Comparison of ENCODE assay signal across 25 cellular contexts in the genomic region with DNA sequence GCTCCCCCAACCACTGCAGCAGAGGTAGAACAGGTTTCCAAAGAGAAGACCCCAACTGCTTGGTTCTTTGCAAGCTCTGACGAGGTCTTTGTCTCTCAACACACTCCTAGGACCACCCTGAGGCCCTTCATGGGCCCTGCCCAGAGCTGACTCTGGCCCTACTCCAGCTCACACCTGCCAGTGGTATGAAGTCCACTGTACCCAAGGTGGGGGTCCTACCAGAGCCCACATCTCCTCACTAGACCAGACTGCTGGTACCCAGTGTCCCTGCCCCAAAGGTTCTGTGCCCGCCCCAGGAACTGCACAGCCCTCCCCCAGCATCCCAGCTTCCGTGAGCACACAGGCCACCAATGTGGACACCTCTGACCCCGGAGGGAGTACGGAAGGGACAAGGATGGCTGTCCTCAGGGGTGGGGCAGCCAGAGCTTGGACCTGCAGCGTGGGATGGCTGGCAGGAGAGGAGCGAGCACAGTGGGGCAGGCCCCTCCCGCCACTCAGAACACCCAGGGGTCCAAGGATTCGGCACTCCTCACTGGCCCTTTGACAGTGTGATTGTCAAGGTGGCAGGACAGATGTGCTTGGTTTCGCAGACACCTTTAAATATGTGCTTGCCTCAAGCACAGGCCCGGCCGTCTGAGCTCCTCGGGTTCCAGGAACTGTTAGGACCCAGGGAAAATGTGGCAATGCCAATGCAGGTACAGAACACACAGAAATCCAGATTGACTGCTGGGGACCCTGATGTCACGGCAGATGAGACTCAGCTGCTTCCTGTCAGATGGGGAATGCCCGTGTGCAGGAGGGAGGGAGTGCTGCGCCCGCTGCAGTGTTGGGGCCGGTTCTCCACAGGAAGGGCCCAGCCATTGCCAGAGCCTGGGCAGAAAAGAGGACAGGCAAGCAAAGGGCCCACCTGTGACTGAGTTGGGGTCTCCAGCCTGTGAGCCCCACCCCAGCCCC. TPM values are rescaled to one million over a fixed set of nuclear protein-coding genes. Genes with fewer than 3 reads are reported as not detected.
A peak's percentile ranks its signal among the peaks of the same experiment; 100 is the strongest.
DNase-seq lines count a peak whose midpoint lies in the region; ATAC-seq and TF ChIP-seq lines count a peak whose summit lies in the region.
"Had no signal": no experiment of that assay in that cellular context is flagged by ENCODE, and none has a peak within 500 bp of the region (broad histone marks: within the 10 kb centered on the region; RNA-seq: fewer than 3 reads in every experiment).

No MANE protein-coding gene starts in this region.

- whole genome bisulfite sequencing in H9 (ENCODE audit: extremely low coverage, insufficient read length, low lambda C conversion rate): no CpG with 5 or more reads among the region's 18 CpGs

- no peak overlapping the region for H3K4me3 Mint-ChIP-seq in activated CD4-positive, alpha-beta memory T cell treated with anti-CD3 and anti-CD28 coated beads, Interleukin-2, amount 10 ng/mL, durations not matched to agents 7 days and 5 days
- H3K4me3 Mint-ChIP-seq in activated CD4-positive, alpha-beta memory T cell treated with anti-CD3 and anti-CD28 coated beads for 36 hours: no peak overlapping the region
- H3K4me3 Mint-ChIP-seq in H9: no peak overlapping the region
- H3K4me3 Mint-ChIP-seq: activated CD4-positive, alpha-beta T cell treated with anti-CD3 and anti-CD28 coated beads, Interleukin-2, amount 10 ng/mL, durations not matched to agents 24 days and 14 days; natural killer cell had no signal

- no peak overlapping the region for H3K4ac ChIP-seq in H9 (ENCODE audit: low read depth, low read length)

- H3K9me3 ChIP-seq in right atrium auricular region (no peaks in the 10 kb centered on the region), H9 (ENCODE audit: control insufficient read depth, low read depth, low read length) (no peaks in the 10 kb centered on the region)
- H3K9me3 ChIP-seq: body of pancreas, stomach had no signal

- H3K27me3 Mint-ChIP-seq in activated CD4-positive, alpha-beta memory T cell treated with anti-CD3 and anti-CD28 coated beads, Interleukin-2, amount 10 ng/mL, durations not matched to agents 7 days and 5 days: no peaks in the 10 kb centered on the region
- H3K27me3 Mint-ChIP-seq in activated CD4-positive, alpha-beta memory T cell treated with anti-CD3 and anti-CD28 coated beads for 36 hours: no peaks in the 10 kb centered on the region
- peaks cover 19% of the 10 kb centered on the region for H3K27me3 Mint-ChIP-seq in H9 (ENCODE audit: low read depth)
- H3K27me3 Mint-ChIP-seq: activated CD4-positive, alpha-beta T cell treated with anti-CD3 and anti-CD28 coated beads, Interleukin-2, amount 10 ng/mL, durations not matched to agents 24 days and 14 days had no signal

- H3K14ac ChIP-seq in H9 (ENCODE audit: insufficient read depth, low read length): no peak overlapping the region; the same call in 1 of the 2 replicates

- H3K4me1 ChIP-seq in right atrium auricular region (no peaks in the 10 kb centered on the region), H9 (ENCODE audit: insufficient read depth, low read length) (no peaks in the 10 kb centered on the region)
- H3K4me1 ChIP-seq: body of pancreas, heart right ventricle, parathyroid adenoma, stomach, tibial nerve had no signal

- H3K27ac Mint-ChIP-seq in activated CD4-positive, alpha-beta memory T cell treated with anti-CD3 and anti-CD28 coated beads, Interleukin-2, amount 10 ng/mL, durations not matched to agents 7 days and 5 days: no peak overlapping the region
- H3K27ac Mint-ChIP-seq in activated CD4-positive, alpha-beta memory T cell treated with anti-CD3 and anti-CD28 coated beads for 36 hours: no peak overlapping the region
- H3K27ac Mint-ChIP-seq in H9: no peak overlapping the region
- H3K27ac Mint-ChIP-seq: activated CD4-positive, alpha-beta T cell treated with anti-CD3 and anti-CD28 coated beads, Interleukin-2, amount 10 ng/mL, durations not matched to agents 24 days and 14 days; natural killer cell had no signal

- CTCF ChIA-PET in activated CD4-positive, alpha-beta memory T cell treated with anti-CD3 and anti-CD28 coated beads, Interleukin-2, amount 10 ng/mL, durations not matched to agents 7 days and 5 days (lab: Charles Lee): no interaction called here
- CTCF ChIA-PET in activated CD4-positive, alpha-beta memory T cell treated with anti-CD3 and anti-CD28 coated beads for 36 hours (lab: Charles Lee): no interaction called here

- H2BK15ac ChIP-seq in H9 (ENCODE audit: low read depth, low read length): no peak overlapping the region

- no peaks in the 10 kb centered on the region for H3K79me2 ChIP-seq in H9 (ENCODE audit: insufficient read depth, low read length)

- H3K36me3 Mint-ChIP-seq in activated CD4-positive, alpha-beta memory T cell treated with anti-CD3 and anti-CD28 coated beads, Interleukin-2, amount 10 ng/mL, durations not matched to agents 7 days and 5 days (ENCODE audit: low read depth): peaks cover 7% of the 10 kb centered on the region
- no peaks in the 10 kb centered on the region for H3K36me3 Mint-ChIP-seq in activated CD4-positive, alpha-beta memory T cell treated with anti-CD3 and anti-CD28 coated beads for 36 hours
- H3K36me3 Mint-ChIP-seq in H9 (ENCODE audit: insufficient read depth in 1 of 3, low read depth in 3 of 3): no peaks in the 10 kb centered on the region
- H3K36me3 Mint-ChIP-seq: natural killer cell had no signal

- no peak overlapping the region for H2BK20ac ChIP-seq in H9 (ENCODE audit: low read depth, low read length, poor library complexity, severe bottlenecking)

- H3K27me3 ChIP-seq in right atrium auricular region: no peaks in the 10 kb centered on the region
- H3K27me3 ChIP-seq in H9 (ENCODE audit: insufficient read depth, low read length): no peaks in the 10 kb centered on the region
- H3K27me3 ChIP-seq: body of pancreas, heart right ventricle, stomach, tibial nerve had no signal

- H2BK12ac ChIP-seq in H9 (ENCODE audit: insufficient read length, low read depth, low read length): no peak overlapping the region

- H3K18ac ChIP-seq in H9 (ENCODE audit: insufficient read length, low read depth, low read length): no peak overlapping the region

- no peaks in the 10 kb centered on the region for H3K23me2 ChIP-seq in H9 (ENCODE audit: insufficient read length, low read depth, low read length, poor library complexity, severe bottlenecking)

- H3K4me1 Mint-ChIP-seq in activated CD4-positive, alpha-beta memory T cell treated with anti-CD3 and anti-CD28 coated beads, Interleukin-2, amount 10 ng/mL, durations not matched to agents 7 days and 5 days: no peaks in the 10 kb centered on the region
- H3K4me1 Mint-ChIP-seq in activated CD4-positive, alpha-beta memory T cell treated with anti-CD3 and anti-CD28 coated beads for 36 hours (ENCODE audit: low read depth): no peaks in the 10 kb centered on the region
- H3K4me1 Mint-ChIP-seq in H9: no peaks in the 10 kb centered on the region
- H3K4me1 Mint-ChIP-seq: activated CD4-positive, alpha-beta T cell treated with anti-CD3 and anti-CD28 coated beads, Interleukin-2, amount 10 ng/mL, durations not matched to agents 24 days and 14 days; natural killer cell had no signal

- no peak for TF ChIP-seq CTCF in right atrium auricular region (IDR thresholded peaks at IDR 0.05)
- TF ChIP-seq CTCF in H9 (conservative IDR thresholded peaks at IDR 0.05): no peak

- H3K4me3 ChIP-seq in right atrium auricular region: no peak overlapping the region
- H3K4me3 ChIP-seq: body of pancreas, heart right ventricle, stomach, tibial nerve had no signal

- intact Hi-C loops in activated CD4-positive, alpha-beta memory T cell treated with anti-CD3 and anti-CD28 coated beads for 36 hours (cut with micrococcal nuclease): no loop called here
- intact Hi-C loops in sciatic nerve (cut with DNase I): no loop called here

- H2AFZ ChIP-seq in H9 (ENCODE audit: low read length): no peak overlapping the region
- H2AFZ ChIP-seq: parathyroid adenoma had no signal

- no peak overlapping the region for H3K56ac ChIP-seq in H9 (ENCODE audit: insufficient read length, low read depth, low read length)

- H3T11ph ChIP-seq in H9 (ENCODE audit: low read length): no peak overlapping the region

- peaks cover 8% of the 10 kb centered on the region for H3K36me3 ChIP-seq in right atrium auricular region

- H2AK5ac ChIP-seq in H9 (ENCODE audit: insufficient read length, low read length): no peak overlapping the region

- H4K8ac ChIP-seq in H9 (replicated peaks; ENCODE audit: insufficient read length, low read depth, low read length): no peak overlapping the region

- DNase-seq in activated CD4-positive, alpha-beta memory T cell treated with anti-CD3 and anti-CD28 coated beads, Interleukin-2, amount 10 ng/mL, durations not matched to agents 7 days and 5 days: peak; percentile 10
- no peak for DNase-seq in activated CD4-positive, alpha-beta memory T cell treated with anti-CD3 and anti-CD28 coated beads for 36 hours
- DNase-seq in right atrium auricular region (ENCODE audit: low spot score) (peak; percentile 26), sciatic nerve (ENCODE audit: low spot score) (peak; percentile 49), Kasumi-1 (lab: John Stamatoyannopoulos, UW) (no peak), H9 (no peak)
- DNase-seq: 8988T; activated CD4-positive, alpha-beta T cell treated with anti-CD3 and anti-CD28 coated beads, Interleukin-2, amount 10 ng/mL, durations not matched to agents 24 days and 14 days; activated CD8-positive, alpha-beta memory T cell treated with anti-CD3 and anti-CD28 coated beads, Interleukin-2, amount 50 U/mL, for 48 hours; activated effector memory CD4-positive, alpha-beta T cell treated with Interleukin-2 at 50 U/mL for 16 hours; effector CD4-positive, alpha-beta T cell; erythroblast; natural killer cell; NCI-H1048; NCI-H1694 treated with DMSO at 0.1 percent for 48 hours; NCI-H2171 treated with DMSO at 0.1 percent for 48 hours; NCI-H524 treated with DMSO at 0.1 percent for 48 hours; stomach had no signal

- H3K79me1 ChIP-seq in H9 (ENCODE audit: insufficient read depth, low read depth, low read length, poor library complexity, severe bottlenecking): no peaks in the 10 kb centered on the region

- no peaks in the 10 kb centered on the region for H4K20me1 ChIP-seq in H9 (ENCODE audit: control insufficient read depth, insufficient read depth, insufficient read length)

- POLR2A ChIA-PET in activated CD4-positive, alpha-beta memory T cell treated with anti-CD3 and anti-CD28 coated beads, Interleukin-2, amount 10 ng/mL, durations not matched to agents 7 days and 5 days (lab: Charles Lee): interaction anchor here (1.3 kb wide), 1 partner anchor 11 kb away, joined by 3 read pairs; no protein-coding TSS in a partner anchor
- POLR2A ChIA-PET in activated CD4-positive, alpha-beta memory T cell treated with anti-CD3 and anti-CD28 coated beads for 36 hours (lab: Charles Lee): no interaction called here

- H3K27ac ChIP-seq in right atrium auricular region (no peak overlapping the region), H9 (ENCODE audit: insufficient read length, low read depth, low read length) (no peak overlapping the region)
- H3K27ac ChIP-seq: body of pancreas, heart right ventricle, parathyroid adenoma, stomach, tibial nerve had no signal

- no peak overlapping the region for H4K91ac ChIP-seq in H9 (ENCODE audit: insufficient read length, low read depth, low read length)

- no peak overlapping the region for H3K9ac ChIP-seq in H9 (ENCODE audit: extremely low read depth, insufficient read length, low read length)
- H3K9ac ChIP-seq: parathyroid adenoma had no signal

- no peak overlapping the region for H2BK120ac ChIP-seq in H9 (ENCODE audit: low read depth, low read length, poor library complexity, severe bottlenecking)

- H2BK5ac ChIP-seq in H9 (ENCODE audit: insufficient read length, low read length): no peak overlapping the region

- peak; percentile 47 for ATAC-seq in GM18868 (IDR thresholded peaks at IDR 0.05; ENCODE audit: unreplicated experiment)
- ATAC-seq in sciatic nerve: no peak
- no peak for ATAC-seq in GM18498 (IDR thresholded peaks at IDR 0.05; ENCODE audit: unreplicated experiment)
- ATAC-seq: body of pancreas, HCT116, natural killer cell had no signal

- H3K4me2 ChIP-seq in H9 (ENCODE audit: insufficient read depth, insufficient read length, low read length): no peak overlapping the region

- H3K9me3 Mint-ChIP-seq in activated CD4-positive, alpha-beta memory T cell treated with anti-CD3 and anti-CD28 coated beads, Interleukin-2, amount 10 ng/mL, durations not matched to agents 7 days and 5 days: no peaks in the 10 kb centered on the region
- peaks cover 1% of the 10 kb centered on the region for H3K9me3 Mint-ChIP-seq in activated CD4-positive, alpha-beta memory T cell treated with anti-CD3 and anti-CD28 coated beads for 36 hours
- H3K9me3 Mint-ChIP-seq in H9: peaks cover 5 to 6% of the 10 kb centered on the region in 2 experiments; a peak in 4 of 5 replicates
- H3K9me3 Mint-ChIP-seq: activated CD4-positive, alpha-beta T cell treated with anti-CD3 and anti-CD28 coated beads, Interleukin-2, amount 10 ng/mL, durations not matched to agents 24 days and 14 days; natural killer cell had no signal

- no peak overlapping the region for H4K5ac ChIP-seq in H9 (ENCODE audit: insufficient read length, low read depth, low read length)

- no peak overlapping the region for H3K23ac ChIP-seq in H9 (ENCODE audit: insufficient read length, low read depth, low read length)

RNA-seq across cellular contexts. Expression of a gene that starts 51.2 kb away (rescaled TPM):
- 10 to 100 TPM; 41.5 to 45.4 TPM for total RNA-seq in activated CD4-positive, alpha-beta memory T cell treated with anti-CD3 and anti-CD28 coated beads, Interleukin-2, amount 10 ng/mL, durations not matched to agents 7 days and 5 days
- 10 to 100 TPM; 43.9 to 46.0 TPM for total RNA-seq in activated CD4-positive, alpha-beta memory T cell treated with anti-CD3 and anti-CD28 coated beads for 36 hours
- total RNA-seq in right atrium auricular region: 10 to 100 TPM; 20.6 to 25.3 TPM
- total RNA-seq in sciatic nerve: 33.5 TPM
- total RNA-seq in H9 (2021): 35.0 and 36.6 TPM in 2 replicates

RNA-seq across cellular contexts. Expression of a gene that starts 52.5 kb away (rescaled TPM):
- total RNA-seq in activated CD4-positive, alpha-beta memory T cell treated with anti-CD3 and anti-CD28 coated beads, Interleukin-2, amount 10 ng/mL, durations not matched to agents 7 days and 5 days: 10 to 100 TPM; 32.6 to 34.3 TPM
- total RNA-seq in activated CD4-positive, alpha-beta memory T cell treated with anti-CD3 and anti-CD28 coated beads for 36 hours: 1 to 10 TPM; 2.6 to 3.8 TPM
- total RNA-seq in right atrium auricular region (10 to 100 TPM in 1 of 2 donors, 1 to 10 TPM in 1; 9.9 to 16.4 TPM), sciatic nerve (148 TPM), H9 (2021) (1.8 and 2.5 TPM in 2 replicates)

Comparison
In these comparisons a context has a peak if more than half of its experiments do, and no peak if none do; other contexts are left out.
1. DNase-seq: peak in activated CD4-positive, alpha-beta memory T cell treated with anti-CD3 and anti-CD28 coated beads, Interleukin-2, amount 10 ng/mL, durations not matched to agents 7 days and 5 days (single experiment), right atrium auricular region (single experiment) and sciatic nerve (single experiment); none in activated CD4-positive, alpha-beta memory T cell treated with anti-CD3 and anti-CD28 coated beads for 36 hours (single experiment), Kasumi-1 (0 of 2) and H9 (single experiment).